26 cellular contexts compared by ENCODE assay signal in the genomic region with DNA sequence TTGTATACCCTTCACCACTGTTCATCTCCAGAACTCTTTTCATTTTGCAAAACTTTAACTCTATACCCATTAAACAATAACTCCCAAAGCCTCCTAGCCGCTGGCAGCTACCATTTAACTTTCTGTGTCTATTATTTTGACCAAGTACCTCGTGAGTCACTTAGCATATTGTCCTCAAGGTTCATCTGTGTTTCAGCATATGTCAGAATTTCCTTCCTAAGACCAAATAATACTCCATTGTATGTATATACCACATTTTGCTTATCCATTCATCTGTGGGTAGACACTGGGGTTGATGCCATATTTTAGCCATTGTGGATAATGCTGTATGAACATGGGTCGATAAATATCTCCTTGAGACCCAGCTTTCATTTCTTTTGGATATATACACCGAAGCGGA. TPM values are rescaled to one million over a fixed set of nuclear protein-coding genes. Genes with fewer than 3 reads are reported as not detected.
DNase-seq lines count a peak whose midpoint lies in the region; ATAC-seq, FAIRE-seq and TF ChIP-seq lines count a peak whose summit lies in the region.
"Had no signal": no experiment of that assay in that cellular context is flagged by ENCODE, and none has a peak within 500 bp of the region (broad histone marks: within the 10 kb centered on the region; RNA-seq: fewer than 3 reads in every experiment).

No MANE protein-coding gene starts in this region.

- intact Hi-C loops in IMR-90 (cut with micrococcal nuclease) (no loop called here), K562 (cut with micrococcal nuclease) (no loop called here)

- no peak overlapping the region for H2AK9ac ChIP-seq in IMR-90 (replicated peaks; ENCODE audit: low read depth, low read length, poor library complexity)

- H3K27ac ChIP-seq in IMR-90 (ENCODE audit: insufficient read depth, low read length) (no peak overlapping the region), K562 (ENCODE audit: extremely low read depth, low read depth, low read length) (no peak overlapping the region), right atrium auricular region (no peak overlapping the region)
- H3K27ac ChIP-seq: C4-2B, PC-9, RWPE1 had no signal

- H2AFZ ChIP-seq in IMR-90 (replicated peaks; ENCODE audit: low read length, poor library complexity) = no peak overlapping the region
- H2AFZ ChIP-seq in K562 (ENCODE audit: low read depth, low read length) = no peak overlapping the region
- H2AFZ ChIP-seq: GM23338, PC-9 had no signal

- CTCF ChIA-PET in IMR-90 (lab: Yijun Ruan, JAX) (interaction anchor here (0.7 kb wide), 1 partner anchor 102 kb away, joined by 4 read pairs; no protein-coding TSS in a partner anchor), K562 (lab: Yijun Ruan, JAX; ENCODE audit: low intra/inter-chr PET ratio) (no interaction called here)

- peaks cover 31% of the 10 kb centered on the region for H3K4me1 Mint-ChIP-seq in stimulated activated naive CD8-positive, alpha-beta T cell treated with anti-CD3 and anti-CD28 coated beads, Interleukin-15, amount 100 ng/mL, for 72 hours
- H3K4me1 Mint-ChIP-seq: GM23338 had no signal

- dilution Hi-C loops in IMR-90 (cut with HindIII; ENCODE audit: low sequenced_read_pairs, unreplicated experiment) = no loop called here

- H2BK20ac ChIP-seq in IMR-90 (ENCODE audit: low read depth, low read length) = no peak overlapping the region

- FAIRE-seq in K562 (lab: Jason Lieb, UNC) = no peak

- TF ChIP-seq POLR2A in IMR-90 (IDR thresholded peaks at IDR 0.05; ENCODE audit: low read depth, low read length) (no peak), K562 (conservative IDR thresholded peaks at IDR 0.05) (no peak), erythroblast (IDR thresholded peaks at IDR 0.05; ENCODE audit: low read length) (no peak)

- no peak overlapping the region for H3K4me3 ChIP-seq in IMR-90 (ENCODE audit: insufficient read depth, low read depth, low read length)
- H3K4me3 ChIP-seq in K562 = no peak overlapping the region
- no peak overlapping the region for H3K4me3 ChIP-seq in right atrium auricular region
- H3K4me3 ChIP-seq: GM23338, PC-9 had no signal

- H4K8ac ChIP-seq in IMR-90 (ENCODE audit: low read depth in 2 of 2, low read length in 2 of 2) = no peak overlapping the region

- peaks cover 6% of the 10 kb centered on the region for H3K36me3 ChIP-seq in IMR-90 (ENCODE audit: control insufficient read depth, insufficient read depth, low read length)
- H3K36me3 ChIP-seq in K562 (ENCODE audit: control insufficient read depth, insufficient read depth, low read length) = peaks cover 29% of the 10 kb centered on the region
- no peaks in the 10 kb centered on the region for H3K36me3 ChIP-seq in right atrium auricular region

- peaks cover 82% of the 10 kb centered on the region for H3K79me2 ChIP-seq in K562 (ENCODE audit: control insufficient read depth, insufficient read depth, low read length)

- TF ChIP-seq RAD21 in IMR-90 (IDR thresholded peaks at IDR 0.05; ENCODE audit: low read length) (no peak), K562 (CRISPR knock-in tag; conservative IDR thresholded peaks at IDR 0.05 in 1 of 2, IDR thresholded peaks at IDR 0.05 in 1 of 2) (no peak)

- H3K4me1 ChIP-seq in IMR-90 (ENCODE audit: control insufficient read depth, insufficient read depth, low read length) = peaks cover 7% of the 10 kb centered on the region
- peaks cover 0 to 3% of the 10 kb centered on the region in 2 experiments; a peak in 3 of 5 replicates for H3K4me1 ChIP-seq in K562 (replicated peaks in 1 of 2; ENCODE audit: control insufficient read depth in 2 of 2, insufficient read depth in 2 of 2, low read length in 2 of 2)
- H3K4me1 ChIP-seq in right atrium auricular region = no peaks in the 10 kb centered on the region

- H2AK5ac ChIP-seq in IMR-90 (ENCODE audit: low read depth, low read length) = no peak overlapping the region

- peak overlapping the region; percentile 19 for H2BK5ac ChIP-seq in IMR-90 (ENCODE audit: low read depth, low read length, poor library complexity, severe bottlenecking)

- H3K79me1 ChIP-seq in IMR-90 (ENCODE audit: low read depth in 1 of 2, low read length in 2 of 2) = peaks cover 3 to 42% of the 10 kb centered on the region in 2 experiments; a peak in 2 of 4 replicates

- H3K4me2 ChIP-seq in IMR-90 (ENCODE audit: low read depth, low read length) (no peak overlapping the region), K562 (ENCODE audit: insufficient read depth, low read length) (no peak overlapping the region)
- H3K4me2 ChIP-seq: GM23338, PC-9, SK-N-SH had no signal

- no peak overlapping the region for H2BK120ac ChIP-seq in IMR-90 (ENCODE audit: low read depth, low read length)

- H3K9me1 ChIP-seq in IMR-90 (ENCODE audit: insufficient read depth, low read length) (peaks cover 9% of the 10 kb centered on the region), K562 (ENCODE audit: control insufficient read depth, insufficient read depth, low read length) (peaks cover 3% of the 10 kb centered on the region)

- H3K4me3 Mint-ChIP-seq in stimulated activated naive CD8-positive, alpha-beta T cell treated with anti-CD3 and anti-CD28 coated beads, Interleukin-15, amount 100 ng/mL, for 72 hours = no peak overlapping the region
- H3K4me3 Mint-ChIP-seq: GM23338, H9 had no signal

- no peak overlapping the region for H3K56ac ChIP-seq in IMR-90 (ENCODE audit: extremely low read depth, insufficient read depth, low read length)

- no peak overlapping the region for H3K18ac ChIP-seq in IMR-90 (ENCODE audit: low read depth, low read length)

- no peak overlapping the region for H4K5ac ChIP-seq in IMR-90 (ENCODE audit: low read depth, low read length)

- DNase-seq in stimulated activated naive CD8-positive, alpha-beta T cell treated with anti-CD3 and anti-CD28 coated beads, Interleukin-15, Interleukin-2, amounts not matched to agents 100 U/mL and 50 U/mL, for 24 hours = no peak
- DNase-seq in stimulated activated naive CD8-positive, alpha-beta T cell treated with anti-CD3 and anti-CD28 coated beads, Interleukin-15, amount 100 ng/mL, for 72 hours = no peak
- DNase-seq in IMR-90 (no peak), K562 (ENCODE audit: extremely low read depth in 1 of 4, low spot score in 3 of 4) (no peak), erythroblast (lab: John Stamatoyannopoulos, UW) (no peak), SK-N-DZ (ENCODE audit: low spot score) (no peak), right atrium auricular region (ENCODE audit: low spot score) (no peak)
- DNase-seq: Calu3, DMS79 treated with DMSO at 0.1 percent for 48 hours, H9, KBM-7, MV-4-11, NCI-H1105, NCI-H1436 treated with DMSO at 0.1 percent for 48 hours, NCI-H187 treated with DMSO at 0.1 percent for 48 hours, NCI-H2171 treated with DMSO at 0.1 percent for 48 hours, NCI-H345, NCI-H510A treated with DMSO at 0.1 percent for 48 hours, NCI-H748 treated with DMSO at 0.1 percent for 48 hours, PC-9, SHP77, SK-N-SH, SW 1271 had no signal

- H4K20me1 ChIP-seq in IMR-90 (ENCODE audit: insufficient read depth, low read length) (peaks cover 67% of the 10 kb centered on the region), K562 (replicated peaks; ENCODE audit: control insufficient read depth, insufficient read depth, low read length) (0 out of 2 replicates have a peak, but pooled peaks cover 4% of the 10 kb centered on the region)

- H3K27ac Mint-ChIP-seq in stimulated activated naive CD8-positive, alpha-beta T cell treated with anti-CD3 and anti-CD28 coated beads, Interleukin-15, amount 100 ng/mL, for 72 hours = no peak overlapping the region
- H3K27ac Mint-ChIP-seq: GM23338, H9 had no signal

- H3K9me3 Mint-ChIP-seq in stimulated activated naive CD8-positive, alpha-beta T cell treated with anti-CD3 and anti-CD28 coated beads, Interleukin-15, amount 100 ng/mL, for 72 hours = no peaks in the 10 kb centered on the region

- 87% methylated on average over 2 of the region's 5 CpGs; no CpG with 5 or more reads in 1 of the 2 experiments for WGBS in IMR-90 (ENCODE audit: extremely low coverage in 2 of 2, insufficient read length in 1 of 2), 2 experiments
- 95% methylated on average over 5 of the region's 5 CpGs for WGBS in K562 (ENCODE audit: insufficient coverage, low coverage, missing lambda C conversion rate)

- H3K27me3 ChIP-seq in IMR-90 (ENCODE audit: control insufficient read depth, insufficient read depth, low read length) (no peaks in the 10 kb centered on the region), K562 (ENCODE audit: control insufficient read depth in 2 of 2, insufficient read depth in 2 of 2, low read length in 2 of 2) (no peaks in the 10 kb centered on the region), right atrium auricular region (no peaks in the 10 kb centered on the region)

- TF ChIP-seq EP300 in K562 (IDR thresholded peaks at IDR 0.05; ENCODE audit: low read length) = no peak

- POLR2A ChIA-PET in IMR-90 (lab: Charles Lee; ENCODE audit: unreplicated experiment) = no interaction called here
- POLR2A ChIA-PET in K562 (lab: Yijun Ruan, JAX) = interaction anchor here (1.5 to 2.8 kb wide), 3 partner anchors 8 to 200 kb away, joined by 4 to 13 read pairs (median 6); no protein-coding TSS in a partner anchor

- H3K23ac ChIP-seq in IMR-90 (ENCODE audit: low read depth, low read length) = no peak overlapping the region

- BruUV-seq in IMR-90 (replicated peaks; lab: Mats Ljungman, UMichigan) (no TSS peak), K562 (replicated peaks; lab: Mats Ljungman, UMichigan) (TSS peak; percentile 14)

- H3K27me3 Mint-ChIP-seq in stimulated activated naive CD8-positive, alpha-beta T cell treated with anti-CD3 and anti-CD28 coated beads, Interleukin-15, amount 100 ng/mL, for 72 hours = no peaks in the 10 kb centered on the region

- no peak overlapping the region for H4K91ac ChIP-seq in IMR-90 (ENCODE audit: insufficient read depth, low read depth, low read length)

- no peak overlapping the region for H2BK15ac ChIP-seq in IMR-90 (ENCODE audit: low read depth, low read length)

- TF ChIP-seq CTCF in IMR-90 (conservative IDR thresholded peaks at IDR 0.05; ENCODE audit: low read depth, low read length) (no peak), K562 (IDR thresholded peaks at IDR 0.05 in 2 of 3, conservative IDR thresholded peaks at IDR 0.05 in 1 of 3; ENCODE audit: insufficient read depth in 2 of 3, low read depth in 1 of 3, low read length in 3 of 3) (no peak), right atrium auricular region (IDR thresholded peaks at IDR 0.05) (no peak)

- H3K9ac ChIP-seq in IMR-90 (ENCODE audit: low read depth, low read length) (no peak overlapping the region), K562 (ENCODE audit: insufficient read depth in 1 of 2, low read depth in 2 of 2, low read length in 2 of 2) (no peak overlapping the region)
- H3K9ac ChIP-seq: SK-N-SH had no signal

- in situ Hi-C loops in IMR-90 (cut with MboI; ENCODE audit: low sequenced_read_pairs) (no loop called here), K562 (cut with MboI) (no loop called here)

- H3K14ac ChIP-seq in IMR-90 (replicated peaks; ENCODE audit: low read depth, low read length) = no peak overlapping the region

- no peak overlapping the region for H3K4ac ChIP-seq in IMR-90 (ENCODE audit: low read depth, low read length)

- ATAC-seq in stimulated activated naive CD8-positive, alpha-beta T cell treated with anti-CD3 and anti-CD28 coated beads, Interleukin-15, Interleukin-2, amounts not matched to agents 100 U/mL and 50 U/mL, for 24 hours = peak; percentile 32
- ATAC-seq in stimulated activated naive CD8-positive, alpha-beta T cell treated with anti-CD3 and anti-CD28 coated beads, Interleukin-15, amount 100 ng/mL, for 72 hours = no peak
- ATAC-seq in IMR-90 (ENCODE audit: low read depth) = no peak
- ATAC-seq in K562 = no peak; the same call in 2 of the 3 replicates
- ATAC-seq: GM23338 had no signal

- H3K9me3 ChIP-seq in IMR-90 (ENCODE audit: control insufficient read depth, insufficient read depth, low read length) (no peaks in the 10 kb centered on the region), K562 (replicated peaks; ENCODE audit: control insufficient read depth, insufficient read depth, low read depth, low read length) (no peaks in the 10 kb centered on the region), right atrium auricular region (no peaks in the 10 kb centered on the region)
- H3K9me3 ChIP-seq: SK-N-SH had no signal

RNA-seq across cellular contexts. Expression of a gene that starts 17.4 kb away (rescaled TPM):
- total RNA-seq in IMR-90 (2012; rRNA removed) (70.1 and 107 TPM in 2 replicates), K562 (2014; rRNA removed) (27.9 and 41.7 TPM in 2 replicates), K562 (2014; rRNA removed; fragmentation: Illumina TruSeq; extraction: Trizol) (62.1 and 80.5 TPM in 2 replicates), K562 (2015; rRNA removed; fragmentation: Illumina TruSeq; extraction: Trizol) (66.1 and 72.8 TPM in 2 replicates), K562 (2021) (47.5 and 50.8 TPM in 2 replicates), right atrium auricular region (10 to 100 TPM; 33.0 to 38.2 TPM)
- polyA plus RNA-seq in IMR-90 (2012; rRNA removed) (23.5 and 25.8 TPM in 2 replicates), K562 (2011; rRNA removed) (37.9 and 56.9 TPM in 2 replicates), K562 (2014; fragmentation: Illumina TruSeq; extraction: Trizol) (39.0 and 40.6 TPM in 2 replicates), K562 (2014; fragmentation: Nextera tagmentation; extraction: Ambion mirVana) (10 to 100 TPM; 11.9 to 12.1 TPM), K562 (2014; rRNA removed) (38.6 and 40.4 TPM in 2 replicates)
- polyA plus RNA-seq in IMR-90 (2012; cell fraction: cytosol; rRNA removed) = 2.3 and 2.5 TPM in 2 replicates
- polyA plus RNA-seq in IMR-90 (2012; cell fraction: nucleus; rRNA removed; ENCODE audit: low replicate concordance) = 2.7 and 29.1 TPM in 2 replicates
- total RNA-seq in K562 (2011; cell fraction: chromatin; rRNA removed; ENCODE audit: low replicate concordance) = 112 and 233 TPM in 2 replicates
- 51.4 and 66.5 TPM in 2 replicates for total RNA-seq in K562 (2011; cell fraction: nucleolus; rRNA removed)
- 75.7 and 89.3 TPM in 2 replicates for total RNA-seq in K562 (2011; cell fraction: nucleoplasm; rRNA removed)
- 11.3 and 18.9 TPM in 2 replicates for polyA plus RNA-seq in K562 (2011; cell fraction: cytosol; rRNA removed)
- polyA plus RNA-seq in K562 (2011; cell fraction: nucleus; rRNA removed) = 35.7 and 43.4 TPM in 2 replicates
- 21.0 and 29.0 TPM in 2 replicates for polyA plus RNA-seq in K562 (2012)
- polyA minus RNA-seq in K562 (2011; rRNA and poly(A)+ RNA removed) = 120 and 130 TPM in 2 replicates
- polyA minus RNA-seq in K562 (2011; cell fraction: cytosol; rRNA and poly(A)+ RNA removed) = 29.4 and 46.2 TPM in 2 replicates
- 102 and 130 TPM in 2 replicates for polyA minus RNA-seq in K562 (2011; cell fraction: nucleus; rRNA and poly(A)+ RNA removed)
- 22.2 TPM in 2 replicates for polyA plus RNA-seq in SK-N-DZ (2014; cell fraction: cytosol; rRNA removed)
- 28.5 and 30.4 TPM in 2 replicates for polyA plus RNA-seq in SK-N-DZ (2014; cell fraction: nucleus; rRNA removed)
